9 cellular contexts compared by ENCODE assay signal in the genomic region with DNA sequence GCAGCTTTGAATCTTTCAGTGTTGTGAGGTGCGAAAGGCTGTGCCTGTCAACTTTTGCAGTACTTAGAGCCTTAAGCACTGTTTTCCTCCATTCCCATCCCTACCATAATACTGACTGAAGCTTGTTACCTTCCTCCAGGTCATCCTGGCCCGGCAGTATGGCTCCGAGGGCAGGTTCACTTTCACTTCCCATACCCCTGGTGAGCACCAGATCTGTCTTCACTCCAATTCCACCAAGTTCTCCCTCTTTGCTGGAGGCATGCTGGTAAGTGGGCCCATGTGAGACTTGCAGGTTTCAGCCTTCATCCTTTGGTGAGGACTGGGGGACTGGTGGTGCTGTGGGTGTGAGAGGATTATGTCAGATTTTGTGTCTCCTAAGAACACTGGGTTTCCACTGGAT. TPM values are rescaled to one million over a fixed set of nuclear protein-coding genes. Genes with fewer than 3 reads are reported as not detected.
DNase-seq lines count a peak whose midpoint lies in the region; ATAC-seq and TF ChIP-seq lines count a peak whose summit lies in the region.
"Had no signal": no experiment of that assay in that cellular context is flagged by ENCODE, and none has a peak within 500 bp of the region (broad histone marks: within the 10 kb centered on the region; RNA-seq: fewer than 3 reads in every experiment).

No MANE protein-coding gene starts in this region.

- no peak for DNase-seq in activated naive CD4-positive, alpha-beta T cell treated with anti-CD3 and anti-CD28 coated beads for 36 hours
- DNase-seq in activated naive CD4-positive, alpha-beta T cell (lab: John Stamatoyannopoulos, UW): no peak
- no peak for DNase-seq in activated CD4-positive, alpha-beta memory T cell treated with anti-CD3 and anti-CD28 coated beads, Interleukin-2, amount 10 ng/mL, durations not matched to agents 7 days and 5 days
- DNase-seq in foreskin fibroblast (no peak), UCSD-AML1 (lab: John Stamatoyannopoulos, UW; ENCODE audit: unreplicated experiment) (no peak), glomerular visceral epithelial cell (ENCODE audit: extremely low spot score) (no peak)
- DNase-seq: activated CD4-positive, alpha-beta T cell treated with anti-CD3 and anti-CD28 coated beads, Interleukin-2, amount 50 U/mL, for 1 hour had no signal

- POLR2A ChIA-PET in activated CD4-positive, alpha-beta memory T cell treated with anti-CD3 and anti-CD28 coated beads, Interleukin-2, amount 10 ng/mL, durations not matched to agents 7 days and 5 days (lab: Charles Lee): interaction anchor here (2.0 kb wide), 2 partner anchors 8 to 9 kb away, joined by 8 read pairs; no protein-coding TSS in a partner anchor

- H3K9me3 Mint-ChIP-seq in activated naive CD4-positive, alpha-beta T cell treated with anti-CD3 and anti-CD28 coated beads for 36 hours: no peaks in the 10 kb centered on the region
- no peaks in the 10 kb centered on the region for H3K9me3 Mint-ChIP-seq in activated CD4-positive, alpha-beta memory T cell treated with anti-CD3 and anti-CD28 coated beads, Interleukin-2, amount 10 ng/mL, durations not matched to agents 7 days and 5 days
- no peaks in the 10 kb centered on the region for H3K9me3 Mint-ChIP-seq in stimulated activated memory B cell treated with anti-CD40 and anti-IgM and Interleukin-4, amounts not matched to agents 10 μg/mL and 1 μg/mL and 100 μg/mL, for 72 hours

- H3K36me3 Mint-ChIP-seq in activated naive CD4-positive, alpha-beta T cell treated with anti-CD3 and anti-CD28 coated beads for 36 hours (ENCODE audit: low read depth): peaks cover 32% of the 10 kb centered on the region
- H3K36me3 Mint-ChIP-seq in activated CD4-positive, alpha-beta memory T cell treated with anti-CD3 and anti-CD28 coated beads, Interleukin-2, amount 10 ng/mL, durations not matched to agents 7 days and 5 days (ENCODE audit: low read depth): peaks cover 46% of the 10 kb centered on the region
- H3K36me3 Mint-ChIP-seq in stimulated activated memory B cell treated with anti-CD40 and anti-IgM and Interleukin-4, amounts not matched to agents 10 μg/mL and 1 μg/mL and 100 μg/mL, for 72 hours: peaks cover 40% of the 10 kb centered on the region

- peaks cover 8% of the 10 kb centered on the region for H3K27me3 Mint-ChIP-seq in activated naive CD4-positive, alpha-beta T cell treated with anti-CD3 and anti-CD28 coated beads for 36 hours (ENCODE audit: low read depth)
- H3K27me3 Mint-ChIP-seq in activated CD4-positive, alpha-beta memory T cell treated with anti-CD3 and anti-CD28 coated beads, Interleukin-2, amount 10 ng/mL, durations not matched to agents 7 days and 5 days: peaks cover 17% of the 10 kb centered on the region
- no peaks in the 10 kb centered on the region for H3K27me3 Mint-ChIP-seq in stimulated activated memory B cell treated with anti-CD40 and anti-IgM and Interleukin-4, amounts not matched to agents 10 μg/mL and 1 μg/mL and 100 μg/mL, for 72 hours

- H3K4me1 Mint-ChIP-seq in activated naive CD4-positive, alpha-beta T cell treated with anti-CD3 and anti-CD28 coated beads for 36 hours (ENCODE audit: low read depth): peaks cover 35% of the 10 kb centered on the region
- peaks cover 41% of the 10 kb centered on the region for H3K4me1 Mint-ChIP-seq in activated CD4-positive, alpha-beta memory T cell treated with anti-CD3 and anti-CD28 coated beads, Interleukin-2, amount 10 ng/mL, durations not matched to agents 7 days and 5 days
- peaks cover 23% of the 10 kb centered on the region for H3K4me1 Mint-ChIP-seq in stimulated activated memory B cell treated with anti-CD40 and anti-IgM and Interleukin-4, amounts not matched to agents 10 μg/mL and 1 μg/mL and 100 μg/mL, for 72 hours

- peak overlapping the region; percentile 97 for H3K4me3 ChIP-seq in foreskin fibroblast (ENCODE audit: low read depth in 1 of 2, low read length in 2 of 2)

- no peak for ATAC-seq in stimulated activated memory B cell treated with anti-CD40 and anti-IgM and Interleukin-4, amounts not matched to agents 10 μg/mL and 1 μg/mL and 100 μg/mL, for 72 hours
- no peak for ATAC-seq in GM18870 (IDR thresholded peaks at IDR 0.05; ENCODE audit: unreplicated experiment)

- H3K27ac Mint-ChIP-seq in activated naive CD4-positive, alpha-beta T cell treated with anti-CD3 and anti-CD28 coated beads for 36 hours: no peak overlapping the region
- peak overlapping the region; percentile 52 for H3K27ac Mint-ChIP-seq in activated CD4-positive, alpha-beta memory T cell treated with anti-CD3 and anti-CD28 coated beads, Interleukin-2, amount 10 ng/mL, durations not matched to agents 7 days and 5 days
- no peak overlapping the region for H3K27ac Mint-ChIP-seq in stimulated activated memory B cell treated with anti-CD40 and anti-IgM and Interleukin-4, amounts not matched to agents 10 μg/mL and 1 μg/mL and 100 μg/mL, for 72 hours

- intact Hi-C loops in activated naive CD4-positive, alpha-beta T cell treated with anti-CD3 and anti-CD28 coated beads for 36 hours (cut with micrococcal nuclease): loop anchor here (10.0 kb wide), 2 partner anchors 561 to 1031 kb away; a partner anchor contains a TSS

- CTCF ChIA-PET in activated naive CD4-positive, alpha-beta T cell treated with anti-CD3 and anti-CD28 coated beads for 36 hours (lab: Charles Lee): interaction anchor here (1.1 kb wide), 1 partner anchor 14 kb away, joined by 4 read pairs; no protein-coding TSS in a partner anchor
- CTCF ChIA-PET in activated CD4-positive, alpha-beta memory T cell treated with anti-CD3 and anti-CD28 coated beads, Interleukin-2, amount 10 ng/mL, durations not matched to agents 7 days and 5 days (lab: Charles Lee): interaction anchor here (0.5 to 1.0 kb wide), 2 partner anchors 48 to 483 kb away, joined by 3 to 4 read pairs; no protein-coding TSS in a partner anchor

- no peak for TF ChIP-seq CTCF in foreskin fibroblast (IDR thresholded peaks at IDR 0.05; ENCODE audit: low read depth, low read length)

- peak overlapping the region; percentile 98 for H3K4me3 Mint-ChIP-seq in activated naive CD4-positive, alpha-beta T cell treated with anti-CD3 and anti-CD28 coated beads for 36 hours
- H3K4me3 Mint-ChIP-seq in activated CD4-positive, alpha-beta memory T cell treated with anti-CD3 and anti-CD28 coated beads, Interleukin-2, amount 10 ng/mL, durations not matched to agents 7 days and 5 days: peak overlapping the region; percentile 96
- peak overlapping the region; percentile 67 for H3K4me3 Mint-ChIP-seq in stimulated activated memory B cell treated with anti-CD40 and anti-IgM and Interleukin-4, amounts not matched to agents 10 μg/mL and 1 μg/mL and 100 μg/mL, for 72 hours

RNA-seq across cellular contexts. Expression of a gene that starts 1.5 kb away (rescaled TPM):
- 100 to 1,000 TPM; 110 TPM for total RNA-seq in activated naive CD4-positive, alpha-beta T cell treated with anti-CD3 and anti-CD28 coated beads for 36 hours
- total RNA-seq in activated CD4-positive, alpha-beta memory T cell treated with anti-CD3 and anti-CD28 coated beads, Interleukin-2, amount 10 ng/mL, durations not matched to agents 7 days and 5 days: 100 to 1,000 TPM; 135 to 141 TPM

RNA-seq across cellular contexts. Expression of a gene that starts 6.4 kb away (rescaled TPM):
- 10 to 100 TPM in 1 of 2 experiments, 1 to 10 TPM in 1; 9.9 to 13.6 TPM for total RNA-seq in activated naive CD4-positive, alpha-beta T cell treated with anti-CD3 and anti-CD28 coated beads for 36 hours
- total RNA-seq in activated CD4-positive, alpha-beta memory T cell treated with anti-CD3 and anti-CD28 coated beads, Interleukin-2, amount 10 ng/mL, durations not matched to agents 7 days and 5 days: 10 to 100 TPM; 19.5 to 22.1 TPM

RNA-seq across cellular contexts. Expression of a gene that starts 39.1 kb away (rescaled TPM):
- 10 to 100 TPM; 87.4 to 87.8 TPM for total RNA-seq in activated naive CD4-positive, alpha-beta T cell treated with anti-CD3 and anti-CD28 coated beads for 36 hours
- total RNA-seq in activated CD4-positive, alpha-beta memory T cell treated with anti-CD3 and anti-CD28 coated beads, Interleukin-2, amount 10 ng/mL, durations not matched to agents 7 days and 5 days: 100 to 1,000 TPM; 110 to 112 TPM
